ENCODE assay signal across 25 cellular contexts in the genomic region with DNA sequence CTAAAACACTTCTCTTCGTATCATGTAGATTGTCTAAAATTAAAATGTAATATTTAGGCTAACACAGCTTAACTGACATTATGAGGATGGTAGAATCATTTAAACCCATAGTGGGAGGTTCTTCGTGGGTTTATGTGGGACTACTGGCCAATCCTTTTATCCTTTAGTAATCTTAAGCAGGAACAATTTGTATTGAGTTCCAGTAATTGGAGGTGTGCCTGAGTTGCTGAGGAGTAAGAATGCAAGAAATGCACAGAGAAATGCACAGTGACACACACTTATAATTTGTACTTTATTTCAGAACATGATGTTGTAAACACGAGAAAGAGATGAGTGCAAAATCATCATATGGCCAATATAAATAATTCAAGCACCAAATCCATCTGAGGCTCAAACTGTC. TPM values are rescaled to one million over a fixed set of nuclear protein-coding genes. Genes with fewer than 3 reads are reported as not detected.
"Had no signal": no experiment of that assay in that cellular context is flagged by ENCODE, and none has a peak within 500 bp of the region (broad histone marks: within the 10 kb centered on the region; RNA-seq: fewer than 3 reads in every experiment).

No MANE protein-coding gene starts in this region.

- ATAC-seq: activated CD4-positive, alpha-beta T cell treated with anti-CD3 and anti-CD28 coated beads for 36 hours; activated naive CD4-positive, alpha-beta T cell treated with anti-CD3 and anti-CD28 coated beads, Interleukin-2, amount 50 U/mL, for 72 hours; activated T-helper 17 cell treated with anti-CD3 and anti-CD28 coated beads, Interleukin-2, amount 50 U/mL, for 72 hours; natural killer cell treated with Interleukin-12 subunit alpha and Interleukin-12 subunit beta and Interleukin-15 and Interleukin-18, amount 100 ng/mL, for 72 hours; psoas muscle; right cardiac atrium had no signal

- H3K36me3 ChIP-seq: adrenal gland, pancreas, vagina had no signal

- H3K27ac ChIP-seq: adrenal gland, pancreas, psoas muscle, skin epidermis, testis, vagina had no signal

- DNase-seq: activated B cell treated with CpG ODN at 0.5 μM for 24 hours; activated CD4-positive, alpha-beta T cell treated with anti-CD3 and anti-CD28 coated beads for 36 hours; activated CD4-positive, alpha-beta T cell treated with anti-CD3 and anti-CD28 coated beads, Interleukin-2, amount 50 U/mL, for 4 hours; activated CD8-positive, alpha-beta memory T cell treated with anti-CD3 and anti-CD28 coated beads for 24 hours; activated CD8-positive, alpha-beta memory T cell treated with anti-CD3 and anti-CD28 coated beads, Interleukin-2, amount 50 U/mL, for 4 hours; activated T-cell treated with anti-CD3 and anti-CD28 coated beads, Interleukin-2, amount 50 U/mL, for 24 hours; adrenal gland; cerebellar nuclear complex; cortex of kidney; endodermal cell; foreskin melanocyte; hippocampal formation; midbrain; pancreas; psoas muscle; right cardiac atrium; stimulated activated CD4-positive, alpha-beta T cell treated with anti-CD3 and anti-CD28 coated beads, Interleukin-2, amount 100 ng/mL, for 24 hours; T1000; testis had no signal

- H3K9me3 ChIP-seq: adrenal gland, pancreas, psoas muscle, testis, vagina had no signal

- H3K27me3 ChIP-seq: adrenal gland, pancreas, testis, vagina had no signal

- H3K4me1 ChIP-seq: psoas muscle had no signal

- H3K4me3 ChIP-seq: adrenal gland, pancreas, psoas muscle, skin epidermis, testis, vagina had no signal

RNA-seq across cellular contexts. Expression of gene OTOGL, which starts 22.3 kb away (rescaled TPM):
- total RNA-seq: activated B cell treated with CpG ODN at 0.5 μM for 24 hours; activated CD4-positive, alpha-beta T cell treated with anti-CD3 and anti-CD28 coated beads for 36 hours; activated naive CD4-positive, alpha-beta T cell treated with anti-CD3 and anti-CD28 coated beads, Interleukin-2, amount 50 U/mL, for 72 hours; activated T-helper 17 cell treated with anti-CD3 and anti-CD28 coated beads, Interleukin-2, amount 50 U/mL, for 72 hours; bronchial epithelial cell; natural killer cell treated with Interleukin-12 subunit alpha and Interleukin-12 subunit beta and Interleukin-15 and Interleukin-18, amount 100 ng/mL, for 72 hours had no signal
